In the genomic region with DNA sequence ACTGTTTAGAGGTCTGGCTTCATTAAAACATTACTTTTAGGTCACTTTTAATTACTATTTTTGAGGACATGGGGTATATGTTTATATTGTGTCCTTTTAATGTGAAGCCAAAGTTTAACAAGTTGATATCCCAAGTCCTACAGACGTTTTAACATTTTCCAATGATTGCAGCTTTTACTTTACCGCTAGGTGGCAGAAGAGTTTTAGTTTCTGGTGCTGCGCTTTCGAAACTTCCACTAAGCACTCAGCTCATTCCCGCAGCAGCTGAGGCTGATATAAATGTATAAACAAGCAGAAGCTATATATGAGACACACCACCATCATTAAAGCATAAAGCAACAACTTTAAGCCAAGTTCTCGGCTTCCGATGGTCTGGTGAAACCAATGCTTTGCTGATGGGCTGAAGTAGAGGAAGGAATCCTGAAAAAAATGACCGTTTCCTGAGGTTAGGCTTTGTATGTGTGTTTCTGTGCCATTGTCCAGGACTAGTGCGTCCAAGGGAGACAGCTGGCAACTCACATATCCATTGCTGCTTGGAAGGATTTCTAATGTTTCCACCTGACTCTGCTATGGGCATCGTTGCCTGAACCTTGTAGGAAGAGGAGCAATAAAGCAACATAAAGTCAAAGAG, we compare ENCODE assay signal across 9 cellular contexts.
DNase-seq lines count a peak whose midpoint lies in the region; ATAC-seq lines count a peak whose summit lies in the region.
"Had no signal": no experiment of that assay in that cellular context is flagged by ENCODE, and none has a peak within 500 bp of the region (broad histone marks: within the 10 kb centered on the region; RNA-seq: fewer than 3 reads in every experiment).

No MANE protein-coding gene starts in this region.

- no peaks in the 10 kb centered on the region for H3K4me1 Mint-ChIP-seq in effector memory CD8-positive, alpha-beta T cell (ENCODE audit: low read depth in 2 of 2)

- peaks cover 0 to 8% of the 10 kb centered on the region in 2 donors for H3K9me3 Mint-ChIP-seq in effector memory CD8-positive, alpha-beta T cell

- no peaks in the 10 kb centered on the region for H3K79me2 ChIP-seq in GM23248 (ENCODE audit: insufficient read depth)

- no peaks in the 10 kb centered on the region for H3K36me3 Mint-ChIP-seq in effector memory CD8-positive, alpha-beta T cell (ENCODE audit: insufficient read depth)
- H3K36me3 Mint-ChIP-seq: activated naive CD8-positive, alpha-beta T cell treated with anti-CD3 and anti-CD28 coated beads, Interleukin-2, amount 10 ng/mL, durations not matched to agents 7 days and 5 days had no signal

- H3K27me3 ChIP-seq in GM23248 (replicated peaks; ENCODE audit: insufficient read depth) (no peaks in the 10 kb centered on the region), duodenal mucosa (ENCODE audit: control insufficient read depth in 1 of 2, insufficient read depth in 2 of 2, low read length in 2 of 2) (no peaks in the 10 kb centered on the region)

- H3K4me3 Mint-ChIP-seq in effector memory CD8-positive, alpha-beta T cell, result peak overlapping the region in 1 of 2 donors; percentile 16
- H3K4me3 Mint-ChIP-seq: activated naive CD8-positive, alpha-beta T cell treated with anti-CD3 and anti-CD28 coated beads, Interleukin-2, amount 10 ng/mL, durations not matched to agents 7 days and 5 days had no signal

- H3K9me3 ChIP-seq in GM23248 (ENCODE audit: low read depth) (no peaks in the 10 kb centered on the region), duodenal mucosa (ENCODE audit: control insufficient read depth in 1 of 2, low read length in 2 of 2) (no peaks in the 10 kb centered on the region)

- DNase-seq in ELR (ENCODE audit: low read depth) (peak; percentile 33), GM23248 (peak; percentile 68), LoVo (ENCODE audit: low spot score) (peak; percentile 74), OCI-M2 (lab: John Stamatoyannopoulos, UW; ENCODE audit: unreplicated experiment) (peak; percentile 31), lung microvascular endothelial cell (ENCODE audit: low read depth in 2 of 2) (peak; percentile 42 to 46)
- no peak for DNase-seq in effector memory CD8-positive, alpha-beta T cell
- DNase-seq in activated CD4-positive, alpha-beta T cell treated with anti-CD3 and anti-CD28 coated beads for 4 hours, result no peak
- DNase-seq: activated naive CD8-positive, alpha-beta T cell treated with anti-CD3 and anti-CD28 coated beads, Interleukin-2, amount 10 ng/mL, durations not matched to agents 7 days and 5 days had no signal

- H3K4me1 ChIP-seq in GM23248 (ENCODE audit: insufficient read depth) (no peaks in the 10 kb centered on the region), duodenal mucosa (ENCODE audit: control insufficient read depth in 1 of 2, insufficient read depth in 2 of 2, low read length in 2 of 2) (peaks cover 0 to 4% of the 10 kb centered on the region in 2 donors)

- no peak for ATAC-seq in effector memory CD8-positive, alpha-beta T cell (replicated peaks)

- H3K36me3 ChIP-seq in GM23248 (ENCODE audit: low read depth) (no peaks in the 10 kb centered on the region), duodenal mucosa (ENCODE audit: control insufficient read depth in 1 of 2, insufficient read depth in 2 of 2, low read length in 2 of 2) (no peaks in the 10 kb centered on the region)

- 2 to 3% methylated on average over 10 of the region's 10 CpGs for WGBS in GM23248 (ENCODE audit: low coverage in 1 of 2, low lambda C conversion rate in 2 of 2, missing lambda C conversion rate in 2 of 2), 2 experiments

- H3K4me3 ChIP-seq in GM23248 (peak overlapping the region; percentile 59), duodenal mucosa (ENCODE audit: low read depth in 1 of 2, low read length in 2 of 2) (peak overlapping the region; percentile 21 to 44)

- H3F3A ChIP-seq in GM23248 (ENCODE audit: insufficient read depth), result no peaks in the 10 kb centered on the region

- H3K9me2 ChIP-seq in GM23248 (ENCODE audit: insufficient read depth), result no peaks in the 10 kb centered on the region

- H3K9ac ChIP-seq in GM23248 (peak overlapping the region; percentile 38), duodenal mucosa (ENCODE audit: low read depth in 1 of 2, low read length in 2 of 2) (no peak overlapping the region)

- peak overlapping the region; percentile 86 for H2AFZ ChIP-seq in GM23248

- H4K20me1 ChIP-seq in GM23248 (ENCODE audit: insufficient read depth), result no peaks in the 10 kb centered on the region

- H3K27ac Mint-ChIP-seq in effector memory CD8-positive, alpha-beta T cell, result no peak overlapping the region
- H3K27ac Mint-ChIP-seq: activated naive CD8-positive, alpha-beta T cell treated with anti-CD3 and anti-CD28 coated beads, Interleukin-2, amount 10 ng/mL, durations not matched to agents 7 days and 5 days had no signal

- no peak overlapping the region for H3K27ac ChIP-seq in GM23248
- no peak overlapping the region for H3K27ac ChIP-seq in duodenal mucosa (ENCODE audit: low read depth, low read length)

- H3K4me2 ChIP-seq in GM23248 (ENCODE audit: unreplicated experiment), result peak overlapping the region; percentile 82

- no peaks in the 10 kb centered on the region for H3K27me3 Mint-ChIP-seq in effector memory CD8-positive, alpha-beta T cell
- H3K27me3 Mint-ChIP-seq: activated naive CD8-positive, alpha-beta T cell treated with anti-CD3 and anti-CD28 coated beads, Interleukin-2, amount 10 ng/mL, durations not matched to agents 7 days and 5 days had no signal

- in situ Hi-C loops in GM23248 (cut with MboI), result no loop called here

Comparison
In these comparisons a context has a peak if more than half of its experiments do, and no peak if none do; other contexts are left out.
1. DNase-seq: peak in ELR (single experiment), GM23248 (single experiment), LoVo (single experiment), OCI-M2 (single experiment) and lung microvascular endothelial cell (2 of 2); none in effector memory CD8-positive, alpha-beta T cell (0 of 3) and activated CD4-positive, alpha-beta T cell treated with anti-CD3 and anti-CD28 coated beads for 4 hours (0 of 2).